8 cellular contexts compared by ENCODE assay signal in the genomic region with DNA sequence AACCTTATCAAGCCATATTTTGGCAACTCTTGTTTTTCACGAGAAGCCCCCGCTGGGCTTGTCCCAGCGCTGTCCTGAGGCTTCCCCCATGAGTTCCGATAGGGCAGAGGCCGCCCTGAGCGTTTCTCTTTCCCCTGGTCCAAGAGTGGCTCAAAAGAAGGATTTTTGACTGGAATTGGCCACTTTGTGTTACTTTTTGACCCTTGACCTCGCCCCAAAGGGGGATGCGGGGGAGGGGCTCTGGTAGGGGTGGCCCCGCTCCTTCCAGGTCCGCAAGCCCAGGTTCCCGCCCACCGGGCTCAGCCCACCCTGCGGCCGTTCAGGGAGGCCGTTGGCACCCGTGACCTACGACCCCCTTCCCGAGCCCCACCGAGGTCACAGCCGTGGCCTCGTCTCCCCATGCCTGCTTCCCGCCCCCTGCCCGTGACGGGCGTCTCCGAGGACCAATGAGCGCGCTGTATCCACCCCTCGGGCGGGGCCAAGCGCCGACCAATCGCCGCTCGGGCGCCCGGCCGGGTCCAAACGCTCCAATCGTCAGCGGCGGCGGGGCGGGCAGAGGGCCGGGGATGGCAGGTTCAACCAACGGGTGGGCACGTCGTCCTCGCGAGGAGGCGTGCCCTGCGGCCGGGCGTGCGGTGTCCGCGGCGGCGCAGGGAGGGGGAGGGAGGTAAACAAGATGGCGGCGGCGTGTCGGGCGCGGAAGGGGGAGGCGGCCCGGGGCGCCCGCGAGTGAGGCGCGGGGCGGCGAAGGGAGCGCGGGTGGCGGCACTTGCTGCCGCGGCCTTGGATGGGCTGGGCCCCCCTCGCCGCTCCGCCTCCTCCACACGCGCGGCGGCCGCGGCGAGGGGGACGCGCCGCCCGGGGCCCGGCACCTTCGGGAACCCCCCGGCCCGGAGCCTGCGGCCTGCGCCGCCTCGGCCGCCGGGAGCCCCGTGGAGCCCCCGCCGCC. TPM values are rescaled to one million over a fixed set of nuclear protein-coding genes. Genes with fewer than 3 reads are reported as not detected.
DNase-seq lines count a peak whose midpoint lies in the region; ATAC-seq lines count a peak whose summit lies in the region.

Gene STK11, plus strand, starts transcription at position 665 of the 949 bp plus-strand sequence. CDS start 1,136 bp downstream, outside the sequence.

- H3K9ac ChIP-seq in endocrine pancreas (ENCODE audit: control insufficient read depth, insufficient read depth, low read length): peak within 1 kb of the TSS; percentile 73

- H3K36me3 ChIP-seq in endocrine pancreas (ENCODE audit: control insufficient read depth, insufficient read depth, low read length): no peaks in the 10 kb centered on the region

- no peaks in the 10 kb centered on the region for H3K27me3 ChIP-seq in endocrine pancreas (ENCODE audit: control insufficient read depth, insufficient read depth, low read length)

- no peaks in the 10 kb centered on the region for H3K4me1 ChIP-seq in endocrine pancreas (ENCODE audit: control insufficient read depth, insufficient read depth, low read length)

- H3K9me3 ChIP-seq in endocrine pancreas (ENCODE audit: control insufficient read depth, low read length): no peaks in the 10 kb centered on the region

- DNase-seq in COR-L47 (lab: John Stamatoyannopoulos, UW) (peak; percentile 98), HUDEP-2 (lab: John Stamatoyannopoulos, UW; ENCODE audit: unreplicated experiment in 76 of 76) (peak in 75 of 76 experiments; percentile 90 to 100 (median 99)), NOMO-1 treated with dmso at 0.1 percent for 144 hours (lab: John Stamatoyannopoulos, UW; ENCODE audit: unreplicated experiment) (peak; percentile 98), mesenteric fat pad (ENCODE audit: low spot score) (peak; percentile 100)
- DNase-seq in activated CD8-positive, alpha-beta memory T cell treated with anti-CD3 and anti-CD28 coated beads, Interleukin-2, amount 50 U/mL, for 1 hour (ENCODE audit: extremely low read depth): peak; percentile 97
- peak; percentile 98 for DNase-seq in stimulated activated CD8-positive, alpha-beta memory T cell treated with anti-CD3 and anti-CD28 coated beads, Interleukin-15, amount 100 ng/mL, for 1 hour (ENCODE audit: low read depth)

- peak; percentile 73 for ATAC-seq in GM21367 (IDR thresholded peaks at IDR 0.05; ENCODE audit: unreplicated experiment)

- H3K4me3 ChIP-seq in endocrine pancreas (ENCODE audit: control insufficient read depth, insufficient read depth, low read length): peak within 1 kb of the TSS; percentile 28

RNA-seq across cellular contexts. Expression of gene STK11, which starts in this region (rescaled TPM):
- total RNA-seq in mesenteric fat pad: 60.8 TPM

Comparison
In these comparisons a context has a peak if more than half of its experiments do, and no peak if none do; other contexts are left out.
1. Peak in every context shown above with its lines: DNase-seq, ATAC-seq and H3K4me3 ChIP-seq.